21 cellular contexts compared by ENCODE assay signal in the genomic region with DNA sequence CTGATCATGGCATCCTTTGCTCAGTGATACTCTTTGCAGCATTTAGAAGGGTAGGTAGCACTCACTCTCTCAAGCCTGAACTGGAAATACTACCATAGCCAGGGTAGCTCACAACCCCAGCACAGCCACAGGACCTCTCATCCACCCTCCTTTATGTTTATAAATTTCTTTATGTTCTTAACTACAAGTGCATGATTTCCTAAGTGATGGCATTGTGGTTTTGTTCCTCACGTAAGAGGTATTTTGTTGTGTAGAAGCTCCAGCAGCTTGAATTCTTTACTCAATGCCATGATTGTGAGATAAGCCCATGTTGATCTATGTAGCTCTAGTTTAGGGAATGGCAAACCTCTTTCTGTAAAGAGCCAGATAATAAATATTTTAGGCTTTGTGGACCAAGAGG. TPM values are rescaled to one million over a fixed set of nuclear protein-coding genes. Genes with fewer than 3 reads are reported as not detected.
DNase-seq lines count a peak whose midpoint lies in the region; ATAC-seq and TF ChIP-seq lines count a peak whose summit lies in the region.
"Had no signal": no experiment of that assay in that cellular context is flagged by ENCODE, and none has a peak within 500 bp of the region (broad histone marks: within the 10 kb centered on the region; RNA-seq: fewer than 3 reads in every experiment).

No MANE protein-coding gene starts in this region.

- H3K9ac ChIP-seq in SU-DHL-6 (ENCODE audit: low read length) = peak overlapping the region; percentile 45

- H3K4me1 Mint-ChIP-seq in MCF 10A (ENCODE audit: insufficient read depth, unreplicated experiment) = peaks cover 19% of the 10 kb centered on the region
- H3K4me1 Mint-ChIP-seq in activated T-cell treated with anti-CD3 and anti-CD28 coated beads, Interleukin-2, amount 50 U/mL, for 72 hours (ENCODE audit: low read depth) = peaks cover 9% of the 10 kb centered on the region

- peak; percentile 20 for DNase-seq in MCF 10A (ENCODE audit: unreplicated experiment)
- no peak for DNase-seq in breast epithelium (ENCODE audit: low spot score in 2 of 2)
- peak; percentile 61 for DNase-seq in fibroblast of villous mesenchyme (ENCODE audit: low read depth)
- DNase-seq in sciatic nerve (ENCODE audit: low spot score) = no peak
- DNase-seq in activated T-cell treated with anti-CD3 and anti-CD28 coated beads, Interleukin-2, amount 50 U/mL, for 72 hours = no peak
- DNase-seq: activated naive CD4-positive, alpha-beta T cell treated with anti-CD3 and anti-CD28 coated beads, Interleukin-2, amount 10 ng/mL, durations not matched to agents 7 days and 5 days; endodermal cell; head of caudate nucleus; Kasumi-1; NCI-H1694 treated with DMSO at 0.1 percent for 48 hours; NCI-H510A treated with DMSO at 0.1 percent for 48 hours; SW 1271; tibial artery had no signal

- no peak overlapping the region for H2AFZ ChIP-seq in SU-DHL-6 (ENCODE audit: low read depth, low read length, severe bottlenecking)

- no peak for TF ChIP-seq POLR2A in breast epithelium (IDR thresholded peaks at IDR 0.05)

- H3K4me2 ChIP-seq in SU-DHL-6 (ENCODE audit: low read depth, low read length, poor library complexity, severe bottlenecking) = no peak overlapping the region

- no peaks in the 10 kb centered on the region for H3K36me3 Mint-ChIP-seq in MCF 10A (ENCODE audit: insufficient read depth, unreplicated experiment)
- H3K36me3 Mint-ChIP-seq in activated T-cell treated with anti-CD3 and anti-CD28 coated beads, Interleukin-2, amount 50 U/mL, for 72 hours (ENCODE audit: insufficient read depth in 2 of 2) = no peaks in the 10 kb centered on the region
- H3K36me3 Mint-ChIP-seq: activated naive CD4-positive, alpha-beta T cell treated with anti-CD3 and anti-CD28 coated beads, Interleukin-2, amount 10 ng/mL, durations not matched to agents 7 days and 5 days had no signal

- no peak for TF ChIP-seq CTCF in MCF 10A (IDR thresholded peaks at IDR 0.05; ENCODE audit: unreplicated experiment)
- TF ChIP-seq CTCF in breast epithelium (IDR thresholded peaks at IDR 0.05) = no peak
- TF ChIP-seq CTCF in SU-DHL-6 (IDR thresholded peaks at IDR 0.05; ENCODE audit: insufficient read depth, low read length, poor library complexity, severe bottlenecking) = no peak
- no peak for TF ChIP-seq CTCF in fibroblast of villous mesenchyme (IDR thresholded peaks at IDR 0.05; ENCODE audit: insufficient read depth, low read depth, low read length)

- H3K9me2 ChIP-seq in SU-DHL-6 (replicated peaks; ENCODE audit: insufficient read depth, low read length) = no peaks in the 10 kb centered on the region

- H3K4me3 ChIP-seq in breast epithelium = no peak overlapping the region
- H3K4me3 ChIP-seq in SU-DHL-6 (ENCODE audit: insufficient read depth, low read length, poor library complexity, severe bottlenecking) = no peak overlapping the region
- no peak overlapping the region for H3K4me3 ChIP-seq in fibroblast of villous mesenchyme (ENCODE audit: low read depth, low read length)
- H3K4me3 ChIP-seq: tibial artery had no signal

- 0 out of 2 replicates have a peak, but pooled peaks cover 4% of the 10 kb centered on the region for H3F3A ChIP-seq in SU-DHL-6 (ENCODE audit: insufficient read depth)

- no peaks in the 10 kb centered on the region for H3K27me3 ChIP-seq in breast epithelium
- no peaks in the 10 kb centered on the region for H3K27me3 ChIP-seq in SU-DHL-6 (ENCODE audit: low read length)

- H3K36me3 ChIP-seq in breast epithelium = no peaks in the 10 kb centered on the region
- no peaks in the 10 kb centered on the region for H3K36me3 ChIP-seq in SU-DHL-6 (ENCODE audit: low read length)
- H3K36me3 ChIP-seq: tibial artery had no signal

- ATAC-seq in sciatic nerve (no peak), HG03045 (IDR thresholded peaks at IDR 0.05; ENCODE audit: unreplicated experiment) (no peak), GM18867 (IDR thresholded peaks at IDR 0.05; ENCODE audit: unreplicated experiment) (no peak)
- ATAC-seq in activated T-cell treated with anti-CD3 and anti-CD28 coated beads, Interleukin-2, amount 50 U/mL, for 72 hours (replicated peaks in 1 of 2) = no peak
- ATAC-seq: WTC11 had no signal

- CTCF ChIA-PET in MCF 10A (lab: Yijun Ruan, JAX) = interaction anchor here (0.6 to 4.2 kb wide), 19 partner anchors 10 to 213 kb away, joined by 3 to 71 read pairs (median 8); partner anchors contain the start of gene RTP3

- POLR2A ChIA-PET in MCF 10A (lab: Yijun Ruan, JAX) = interaction anchor here (1.7 to 1.9 kb wide), 2 partner anchors 68 to 201 kb away, joined by 10 to 12 read pairs; no protein-coding TSS in a partner anchor

- no peaks in the 10 kb centered on the region for H4K20me1 ChIP-seq in SU-DHL-6 (ENCODE audit: low read depth, low read length)

- H3K79me2 ChIP-seq in SU-DHL-6 (ENCODE audit: insufficient read depth, low read length) = no peaks in the 10 kb centered on the region

- H3K4me1 ChIP-seq in breast epithelium = no peaks in the 10 kb centered on the region

- H3K9me3 Mint-ChIP-seq in MCF 10A (ENCODE audit: unreplicated experiment) = no peaks in the 10 kb centered on the region
- no peaks in the 10 kb centered on the region for H3K9me3 Mint-ChIP-seq in activated T-cell treated with anti-CD3 and anti-CD28 coated beads, Interleukin-2, amount 50 U/mL, for 72 hours
- H3K9me3 Mint-ChIP-seq: activated naive CD4-positive, alpha-beta T cell treated with anti-CD3 and anti-CD28 coated beads, Interleukin-2, amount 10 ng/mL, durations not matched to agents 7 days and 5 days had no signal

- no TSS peak for BruUV-seq in MCF 10A (replicated peaks; lab: Mats Ljungman, UMichigan)

- no peaks in the 10 kb centered on the region for H3K27me3 Mint-ChIP-seq in MCF 10A (ENCODE audit: insufficient read depth, unreplicated experiment)
- no peaks in the 10 kb centered on the region for H3K27me3 Mint-ChIP-seq in activated T-cell treated with anti-CD3 and anti-CD28 coated beads, Interleukin-2, amount 50 U/mL, for 72 hours (ENCODE audit: low read depth)

- H3K4me3 Mint-ChIP-seq in MCF 10A (ENCODE audit: unreplicated experiment) = no peak overlapping the region
- no peak overlapping the region for H3K4me3 Mint-ChIP-seq in activated T-cell treated with anti-CD3 and anti-CD28 coated beads, Interleukin-2, amount 50 U/mL, for 72 hours
- H3K4me3 Mint-ChIP-seq: activated naive CD4-positive, alpha-beta T cell treated with anti-CD3 and anti-CD28 coated beads, Interleukin-2, amount 10 ng/mL, durations not matched to agents 7 days and 5 days; endodermal cell; H9; WTC11 had no signal

- H3K27ac ChIP-seq in breast epithelium = no peak overlapping the region
- H3K27ac ChIP-seq in SU-DHL-6 (ENCODE audit: low read depth, low read length) = peak overlapping the region; percentile 24; the same call in 1 of the 2 replicates
- H3K27ac ChIP-seq: 22Rv1, tibial artery had no signal

- intact Hi-C loops in MCF 10A (cut with micrococcal nuclease) (no loop called here), breast epithelium (cut with DNase I; ENCODE audit: low total_unique reads) (no loop called here), sciatic nerve (cut with DNase I) (no loop called here)

- no peaks in the 10 kb centered on the region for H3K9me3 ChIP-seq in breast epithelium
- H3K9me3 ChIP-seq in SU-DHL-6 (ENCODE audit: insufficient read depth, low read length) = no peaks in the 10 kb centered on the region
- H3K9me3 ChIP-seq: tibial artery had no signal

- H3K27ac Mint-ChIP-seq in MCF 10A (ENCODE audit: low read depth, unreplicated experiment) = peak overlapping the region; percentile 16
- no peak overlapping the region for H3K27ac Mint-ChIP-seq in activated T-cell treated with anti-CD3 and anti-CD28 coated beads, Interleukin-2, amount 50 U/mL, for 72 hours
- H3K27ac Mint-ChIP-seq: activated naive CD4-positive, alpha-beta T cell treated with anti-CD3 and anti-CD28 coated beads, Interleukin-2, amount 10 ng/mL, durations not matched to agents 7 days and 5 days; endodermal cell; H9; WTC11 had no signal

RNA-seq across cellular contexts. Expression of gene RTP3, which starts 7.9 kb away (rescaled TPM):
- total RNA-seq in MCF 10A (2022) (not detected in 2 replicates), breast epithelium (not detected), fibroblast of villous mesenchyme (0.43 TPM in 1 of 2 replicates, not detected in the other), sciatic nerve (not detected)
- not detected for total RNA-seq in activated T-cell treated with anti-CD3 and anti-CD28 coated beads, Interleukin-2, amount 50 U/mL, for 72 hours
- total RNA-seq: cardiac septum, endodermal cell, H9, posterior vena cava, WTC11 had no signal

RNA-seq across cellular contexts. Expression of gene LTF, which starts 25.2 kb away (rescaled TPM):
- total RNA-seq in MCF 10A (2022) (not detected in 2 replicates), breast epithelium (100 to 1,000 TPM in 2 of 3 donors, 10 to 100 TPM in 1; 78.7 to 282 (median 190) TPM), fibroblast of villous mesenchyme (under 0.01 TPM in 1 of 2 replicates, not detected in the other), sciatic nerve (11.3 TPM)
- not detected for total RNA-seq in activated T-cell treated with anti-CD3 and anti-CD28 coated beads, Interleukin-2, amount 50 U/mL, for 72 hours
- total RNA-seq: H9 had no signal

Comparison
In these comparisons a context has a peak if more than half of its experiments do, and no peak if none do; other contexts are left out.
1. DNase-seq: peak in MCF 10A (single experiment) and fibroblast of villous mesenchyme (single experiment); none in breast epithelium (0 of 2), sciatic nerve (single experiment) and activated T-cell treated with anti-CD3 and anti-CD28 coated beads, Interleukin-2, amount 50 U/mL, for 72 hours (0 of 2).
2. RNA of gene LTF, which starts 25.2 kb away (total RNA-seq): 78.7 to 282 TPM in breast epithelium and 11.3 TPM in sciatic nerve (single experiment); not detected in MCF 10A, under 0.01 TPM in fibroblast of villous mesenchyme and not detected in activated T-cell treated with anti-CD3 and anti-CD28 coated beads, Interleukin-2, amount 50 U/mL, for 72 hours; every median in the first group is over 10 times any median in the second.